Comparison of ENCODE assay signal across 7 cellular contexts in genomic region chr9:22446950-22447606, GRCh38. TPM values are rescaled to one million over a fixed set of nuclear protein-coding genes. Genes with fewer than 3 reads are reported as not detected.
A peak's percentile ranks its signal among the peaks of the same experiment; 100 is the strongest.
DNase-seq lines count a peak whose midpoint lies in the region; ATAC-seq and TF ChIP-seq lines count a peak whose summit lies in the region.

No MANE protein-coding gene starts in this region.

- DNase-seq in GM13977 (ENCODE audit: low spot score) = peak; percentile 69
- peak; percentile 44 for DNase-seq in NCI-H446 treated with DMSO at 0.1 percent for 48 hours (lab: John Stamatoyannopoulos, UW)
- peak; percentile 13 for DNase-seq in activated T-helper 9 cell treated with anti-CD3 and anti-CD28 coated beads, Interleukin-2, amount 50 U/mL, for 16 hours (ENCODE audit: low read depth)
- DNase-seq in globus pallidus (ENCODE audit: low spot score) = peak; percentile 34
- DNase-seq in nucleus accumbens (lab: John Stamatoyannopoulos, UW) = peak in 40 of 56 donors; percentile 17 to 72 (median 51)
- peak in 1 of 2 donors; percentile 40 for DNase-seq in uterus

- peak overlapping the region; percentile 73 to 82 for H3K27ac ChIP-seq in uterus

- TF ChIP-seq CTCF in GM13977 (IDR thresholded peaks at IDR 0.05; ENCODE audit: extremely low read depth, insufficient read depth, missing control alignments) (peak; percentile 33), uterus (IDR thresholded peaks at IDR 0.05) (no peak)

- ATAC-seq in HG02938 (IDR thresholded peaks at IDR 0.05; ENCODE audit: unreplicated experiment) = peak; percentile 81

- TF ChIP-seq POLR2A in uterus (IDR thresholded peaks at IDR 0.05) = peak in 1 of 2 donors; percentile 14

- H3K9me3 ChIP-seq in uterus = no peaks in the 10 kb centered on the region

- intact Hi-C loops in uterus (cut with DNase I; ENCODE audit: low total_unique reads) = no loop called here

- H3K27me3 ChIP-seq in uterus = peaks cover 0 to 6% of the 10 kb centered on the region in 2 donors

- no peaks in the 10 kb centered on the region for H3K36me3 ChIP-seq in uterus

- peak overlapping the region; percentile 52 to 65 for H3K4me3 ChIP-seq in uterus

- H3K4me1 ChIP-seq in uterus = no peaks in the 10 kb centered on the region

- in situ Hi-C loops in GM13977 (cut with MboI; ENCODE audit: low pct_unique_long_range_greater_than_20kb, low sequenced_read_pairs, unreplicated experiment) = no loop called here

RNA-seq across cellular contexts. Expression of gene DMRTA1, which starts 0.5 kb away (rescaled TPM):
- total RNA-seq in uterus = 10 to 100 TPM in 1 of 4 donors, 1 to 10 TPM in 1, under 1 TPM in 2; 0.29 to 11.0 (median 1.0) TPM
